ENCODE assay signal across 16 cellular contexts in the genomic region with DNA sequence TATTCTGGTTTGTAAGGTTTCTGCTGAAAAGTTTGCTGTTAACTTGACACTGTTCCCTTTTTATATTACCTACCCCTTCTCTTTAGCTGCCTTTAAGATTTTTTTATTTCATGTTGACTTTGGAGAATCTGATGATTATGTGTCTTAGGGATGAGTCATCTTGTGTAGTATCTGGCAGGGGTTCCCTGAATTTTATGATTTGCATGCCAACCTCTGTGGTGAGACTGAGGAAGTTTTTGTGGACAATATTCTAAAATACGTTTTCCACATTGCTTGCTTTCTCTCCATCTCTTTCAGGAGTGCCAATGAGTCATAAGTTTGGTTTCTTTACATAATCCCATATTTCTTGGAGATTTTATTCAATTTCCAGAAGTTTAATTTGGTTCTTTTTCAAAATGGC.
DNase-seq lines count a peak whose midpoint lies in the region; ATAC-seq and TF ChIP-seq lines count a peak whose summit lies in the region.
"Had no signal": no experiment of that assay in that cellular context is flagged by ENCODE, and none has a peak within 500 bp of the region (broad histone marks: within the 10 kb centered on the region; RNA-seq: fewer than 3 reads in every experiment).

No MANE protein-coding gene starts in this region.

- intact Hi-C loops in Calu3 (cut with micrococcal nuclease; ENCODE audit: unreplicated experiment): no loop called here

- TF ChIP-seq CTCF in epithelial cell of esophagus (IDR thresholded peaks at IDR 0.05; ENCODE audit: insufficient read depth, low read depth, low read length, missing control alignments) (no peak), Calu3 (IDR thresholded peaks at IDR 0.05; ENCODE audit: unreplicated experiment) (no peak)

- no peak overlapping the region for H3K27ac Mint-ChIP-seq in activated T-cell treated with anti-CD3 and anti-CD28 coated beads, Interleukin-2, amount 50 U/mL, for 72 hours
- no peak overlapping the region for H3K27ac Mint-ChIP-seq in Calu3 (ENCODE audit: unreplicated experiment)
- H3K27ac Mint-ChIP-seq: activated T-helper 2 cell treated with anti-CD3 and anti-CD28 coated beads, Interferon-gamma antibody, Interleukin-2, Interleukin-4, amounts not matched to agents 10 μg/mL and 5 μg/mL and 100 μg/mL, durations not matched to agents 14 hours and 24 hours and 36 hours had no signal

- CTCF ChIA-PET in Calu3 (lab: Charles Lee): no interaction called here

- peak; percentile 1 for DNase-seq in Caki2 (ENCODE audit: low read depth)
- peak; percentile 42 for DNase-seq in NCI-H226
- DNase-seq in epithelial cell of esophagus (ENCODE audit: low read depth): peak; percentile 43
- peak; percentile 46 for DNase-seq in renal cortical epithelial cell (ENCODE audit: low read depth)
- no peak for DNase-seq in HUDEP-2 (lab: John Stamatoyannopoulos, UW; ENCODE audit: unreplicated experiment in 76 of 76)
- no peak for DNase-seq in activated T-cell treated with anti-CD3 and anti-CD28 coated beads, Interleukin-2, amount 50 U/mL, for 72 hours
- no peak for DNase-seq in Calu3
- DNase-seq: activated CD4-positive, alpha-beta T cell treated with anti-CD3 and anti-CD28 coated beads, Interleukin-2, amount 50 U/mL, for 1 hour; central memory CD4-positive, alpha-beta T cell; COR-L47; stimulated activated naive CD4-positive, alpha-beta T cell treated with Interleukin-2 at 50 U/mL for 16 hours; T-helper 2 cell had no signal

- H3K4me1 Mint-ChIP-seq in activated T-cell treated with anti-CD3 and anti-CD28 coated beads, Interleukin-2, amount 50 U/mL, for 72 hours (ENCODE audit: low read depth): no peaks in the 10 kb centered on the region
- H3K4me1 Mint-ChIP-seq in Calu3 (ENCODE audit: low read depth, unreplicated experiment): no peaks in the 10 kb centered on the region

- no peaks in the 10 kb centered on the region for H3K27me3 Mint-ChIP-seq in activated T-cell treated with anti-CD3 and anti-CD28 coated beads, Interleukin-2, amount 50 U/mL, for 72 hours (ENCODE audit: low read depth)
- no peaks in the 10 kb centered on the region for H3K27me3 Mint-ChIP-seq in Calu3 (ENCODE audit: unreplicated experiment)

- in situ Hi-C loops in Caki2 (cut with HindIII; ENCODE audit: low pct_unique_long_range_greater_than_20kb, low sequenced_read_pairs): no loop called here

- H3K36me3 Mint-ChIP-seq in activated T-cell treated with anti-CD3 and anti-CD28 coated beads, Interleukin-2, amount 50 U/mL, for 72 hours (ENCODE audit: insufficient read depth in 2 of 2): peaks cover 0 to 1% of the 10 kb centered on the region in 2 donors
- no peaks in the 10 kb centered on the region for H3K36me3 Mint-ChIP-seq in Calu3 (ENCODE audit: insufficient read depth, unreplicated experiment)

- peaks cover 0 to 7% of the 10 kb centered on the region in 2 donors for H3K9me3 Mint-ChIP-seq in activated T-cell treated with anti-CD3 and anti-CD28 coated beads, Interleukin-2, amount 50 U/mL, for 72 hours
- H3K9me3 Mint-ChIP-seq in Calu3 (ENCODE audit: low read depth, unreplicated experiment): peaks cover 6% of the 10 kb centered on the region
- H3K9me3 Mint-ChIP-seq: activated T-helper 2 cell treated with anti-CD3 and anti-CD28 coated beads, Interferon-gamma antibody, Interleukin-2, Interleukin-4, amounts not matched to agents 10 μg/mL and 5 μg/mL and 100 μg/mL, durations not matched to agents 14 hours and 24 hours and 36 hours had no signal

- BruUV-seq in Calu3 (replicated peaks; lab: Mats Ljungman, UMichigan): no TSS peak

- no peak overlapping the region for H3K4me3 Mint-ChIP-seq in activated T-cell treated with anti-CD3 and anti-CD28 coated beads, Interleukin-2, amount 50 U/mL, for 72 hours
- H3K4me3 Mint-ChIP-seq in Calu3 (ENCODE audit: low read depth, unreplicated experiment): no peak overlapping the region

- no peak for ATAC-seq in HG03521 (IDR thresholded peaks at IDR 0.05; ENCODE audit: unreplicated experiment)
- ATAC-seq in activated T-cell treated with anti-CD3 and anti-CD28 coated beads, Interleukin-2, amount 50 U/mL, for 72 hours (replicated peaks in 1 of 2): no peak

- H3K4me3 ChIP-seq in epithelial cell of esophagus (ENCODE audit: low read length): no peak overlapping the region
- H3K4me3 ChIP-seq: PC-9, prostate gland had no signal

Comparison
In these comparisons a context has a peak if more than half of its experiments do, and no peak if none do; other contexts are left out.
1. DNase-seq: peak in Caki2 (single experiment), NCI-H226 (single experiment), epithelial cell of esophagus (single experiment) and renal cortical epithelial cell (single experiment); none in HUDEP-2 (0 of 76), activated T-cell treated with anti-CD3 and anti-CD28 coated beads, Interleukin-2, amount 50 U/mL, for 72 hours (0 of 2) and Calu3 (single experiment).